Comparison of ENCODE assay signal across 1 cellular context in genomic region chr10:55162321-55162720, GRCh38.
A peak's percentile ranks its signal among the peaks of the same experiment; 100 is the strongest.
TF ChIP-seq lines count a peak whose summit lies in the region.

No MANE protein-coding gene starts in this region.

TF ChIP-seq in K562, 482 proteins besides CTCF, POLR2A, EP300 and RAD21 (continued from another document):
- TF ChIP-seq, protein P1, sequence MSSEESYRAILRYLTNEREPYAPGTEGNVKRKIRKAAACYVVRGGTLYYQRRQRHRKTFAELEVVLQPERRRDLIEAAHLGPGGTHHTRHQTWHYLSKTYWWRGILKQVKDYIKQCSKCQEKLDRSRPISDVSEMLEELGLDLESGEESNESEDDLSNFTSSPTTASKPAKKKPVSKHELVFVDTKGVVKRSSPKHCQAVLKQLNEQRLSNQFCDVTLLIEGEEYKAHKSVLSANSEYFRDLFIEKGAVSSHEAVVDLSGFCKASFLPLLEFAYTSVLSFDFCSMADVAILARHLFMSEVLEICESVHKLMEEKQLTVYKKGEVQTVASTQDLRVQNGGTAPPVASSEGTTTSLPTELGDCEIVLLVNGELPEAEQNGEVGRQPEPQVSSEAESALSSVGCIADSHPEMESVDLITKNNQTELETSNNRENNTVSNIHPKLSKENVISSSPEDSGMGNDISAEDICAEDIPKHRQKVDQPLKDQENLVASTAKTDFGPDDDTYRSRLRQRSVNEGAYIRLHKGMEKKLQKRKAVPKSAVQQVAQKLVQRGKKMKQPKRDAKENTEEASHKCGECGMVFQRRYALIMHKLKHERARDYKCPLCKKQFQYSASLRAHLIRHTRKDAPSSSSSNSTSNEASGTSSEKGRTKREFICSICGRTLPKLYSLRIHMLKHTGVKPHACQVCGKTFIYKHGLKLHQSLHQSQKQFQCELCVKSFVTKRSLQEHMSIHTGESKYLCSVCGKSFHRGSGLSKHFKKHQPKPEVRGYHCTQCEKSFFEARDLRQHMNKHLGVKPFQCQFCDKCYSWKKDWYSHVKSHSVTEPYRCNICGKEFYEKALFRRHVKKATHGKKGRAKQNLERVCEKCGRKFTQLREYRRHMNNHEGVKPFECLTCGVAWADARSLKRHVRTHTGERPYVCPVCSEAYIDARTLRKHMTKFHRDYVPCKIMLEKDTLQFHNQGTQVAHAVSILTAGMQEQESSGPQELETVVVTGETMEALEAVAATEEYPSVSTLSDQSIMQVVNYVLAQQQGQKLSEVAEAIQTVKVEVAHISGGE (CRISPR knock-in tag; IDR thresholded peaks at IDR 0.05) = peak in 1 of 3 experiments; percentile 38; a peak in 1 of 6 replicates
TF ChIP-seq in K562: peak in this region for 4; not testable (repeated sequence) for 478.
